In genomic region chr4:154743683-154744340, GRCh38 we compare ENCODE assay signal across 8 cellular contexts. TPM values are rescaled to one million over a fixed set of nuclear protein-coding genes. Genes with fewer than 3 reads are reported as not detected.
DNase-seq lines count a peak whose midpoint lies in the region; ATAC-seq and TF ChIP-seq lines count a peak whose summit lies in the region.

TSS of gene LRAT (plus strand) at chr4:154744000. CDS start at chr4:154744327, 327 bp downstream.

- H3K4me3 ChIP-seq in CD8-positive, alpha-beta T cell (ENCODE audit: low read depth, low read length) = peak within 1 kb of the TSS; percentile 55
- H3K4me3 ChIP-seq in HFF-Myc (replicated peaks; ENCODE audit: low read depth, low read length) (0 out of 2 replicates have a peak within 1 kb of the TSS, but pooled peaks have one; percentile 2), skeletal muscle tissue (ENCODE audit: low read length in 3 of 3) (peak within 1 kb of the TSS; percentile 63 to 64 (median 64))

- peak within 1 kb of the TSS; percentile 81 for H3K4me3 Mint-ChIP-seq in CD8-positive, alpha-beta T cell
- peak within 1 kb of the TSS; percentile 98 for H3K4me3 Mint-ChIP-seq in MCF 10A (ENCODE audit: unreplicated experiment)

- BruUV-seq in MCF 10A (replicated peaks; lab: Mats Ljungman, UMichigan) = no TSS peak

- H3K27ac ChIP-seq in CD8-positive, alpha-beta T cell (ENCODE audit: low read depth, low read length) = no peak within 1 kb of the TSS
- no peak within 1 kb of the TSS for H3K27ac ChIP-seq in RWPE1
- H3K27ac ChIP-seq in skeletal muscle tissue (ENCODE audit: low read depth, low read length) = no peak within 1 kb of the TSS

- no peak within 1 kb of the TSS for H3K9ac ChIP-seq in skeletal muscle tissue (ENCODE audit: low read depth in 1 of 3, low read length in 3 of 3)

- no peaks in the 10 kb centered on the region for H3K36me3 ChIP-seq in CD8-positive, alpha-beta T cell (ENCODE audit: insufficient read depth, low read length)
- no peaks in the 10 kb centered on the region for H3K36me3 ChIP-seq in skeletal muscle tissue (ENCODE audit: control insufficient read depth in 3 of 3, insufficient read depth in 3 of 3, low read length in 3 of 3)

- CTCF ChIA-PET in CD8-positive, alpha-beta T cell (lab: Charles Lee) = no interaction called here
- CTCF ChIA-PET in RWPE1 (lab: Yijun Ruan, JAX) = interaction anchor here (0.5 to 1.2 kb wide), 8 partner anchors 8 to 1807 kb away, joined by 3 to 7 read pairs (median 3); no protein-coding TSS in a partner anchor
- CTCF ChIA-PET in MCF 10A (lab: Yijun Ruan, JAX) = interaction anchor here (0.6 to 4.0 kb wide), 17 partner anchors 10 to 617 kb away, joined by 3 to 40 read pairs (median 4); no protein-coding TSS in a partner anchor

- DNase-seq in CD8-positive, alpha-beta T cell = no peak
- DNase-seq in HFF-Myc (ENCODE audit: extremely low read depth, low read depth) (no peak), RWPE1 (ENCODE audit: low spot score) (peak; percentile 88), MCF 10A (ENCODE audit: unreplicated experiment) (peak; percentile 77), iPS-NIHi7 (ENCODE audit: extremely low spot score) (peak; percentile 92), HuH-7 (ENCODE audit: low spot score) (no peak)

- peak; percentile 31 for ATAC-seq in CD8-positive, alpha-beta T cell
- no peak for ATAC-seq in HG03108 (IDR thresholded peaks at IDR 0.05; ENCODE audit: unreplicated experiment)

- no peaks in the 10 kb centered on the region for H3K9me3 ChIP-seq in CD8-positive, alpha-beta T cell (ENCODE audit: low read length)
- H3K9me3 ChIP-seq in skeletal muscle tissue (ENCODE audit: control insufficient read depth in 3 of 3, low read length in 3 of 3) = peaks cover 0 to 2% (median 0%) of the 10 kb centered on the region in 3 donors

- H3K27ac Mint-ChIP-seq in CD8-positive, alpha-beta T cell = no peak within 1 kb of the TSS
- peak within 1 kb of the TSS; percentile 88 for H3K27ac Mint-ChIP-seq in MCF 10A (ENCODE audit: low read depth, unreplicated experiment)

- H3K4me1 Mint-ChIP-seq in CD8-positive, alpha-beta T cell (ENCODE audit: low read depth) = peaks cover 21% of the 10 kb centered on the region
- peaks cover 36% of the 10 kb centered on the region for H3K4me1 Mint-ChIP-seq in MCF 10A (ENCODE audit: insufficient read depth, unreplicated experiment)

- peaks cover 11% of the 10 kb centered on the region for H3K27me3 ChIP-seq in CD8-positive, alpha-beta T cell (ENCODE audit: insufficient read depth, low read length)
- H3K27me3 ChIP-seq in skeletal muscle tissue (ENCODE audit: control insufficient read depth in 3 of 3, insufficient read depth in 3 of 3, low read length in 3 of 3) = peaks cover 36 to 41% (median 40%) of the 10 kb centered on the region in 3 donors

- no peak for TF ChIP-seq CTCF in CD8-positive, alpha-beta T cell (IDR thresholded peaks at IDR 0.05)
- TF ChIP-seq CTCF in HFF-Myc (IDR thresholded peaks at IDR 0.05; ENCODE audit: low read depth, low read length, missing control alignments) (no peak), RWPE1 (conservative IDR thresholded peaks at IDR 0.05; ENCODE audit: low read depth) (no peak), MCF 10A (IDR thresholded peaks at IDR 0.05; ENCODE audit: unreplicated experiment) (peak; percentile 19)

- intact Hi-C loops in CD8-positive, alpha-beta T cell (cut with DNase I, micrococcal nuclease) = no loop called here
- intact Hi-C loops in MCF 10A (cut with micrococcal nuclease) = no loop called here

- H3K4me1 ChIP-seq in CD8-positive, alpha-beta T cell (ENCODE audit: insufficient read depth, low read length) = peaks cover 7% of the 10 kb centered on the region
- peaks cover 15 to 24% (median 16%) of the 10 kb centered on the region in 3 donors for H3K4me1 ChIP-seq in skeletal muscle tissue (ENCODE audit: control insufficient read depth in 3 of 3, insufficient read depth in 3 of 3, low read length in 3 of 3)

- no peaks in the 10 kb centered on the region for H3K9me3 Mint-ChIP-seq in CD8-positive, alpha-beta T cell
- no peaks in the 10 kb centered on the region for H3K9me3 Mint-ChIP-seq in MCF 10A (ENCODE audit: unreplicated experiment)

- POLR2A ChIA-PET in CD8-positive, alpha-beta T cell (lab: Charles Lee) = no interaction called here
- POLR2A ChIA-PET in RWPE1 (lab: Yijun Ruan, JAX; ENCODE audit: low non-redundant PET) = interaction anchor here (0.5 to 0.7 kb wide), 2 partner anchors 57 to 1964 kb away, joined by 3 to 8 read pairs; partner anchors contain the start of gene TIGD4
- POLR2A ChIA-PET in MCF 10A (lab: Yijun Ruan, JAX) = interaction anchor here (0.7 to 3.8 kb wide), 19 partner anchors 9 to 194 kb away, joined by 3 to 43 read pairs (median 5); partner anchors contain the start of gene PLRG1

- no peaks in the 10 kb centered on the region for H3K36me3 Mint-ChIP-seq in CD8-positive, alpha-beta T cell
- no peaks in the 10 kb centered on the region for H3K36me3 Mint-ChIP-seq in MCF 10A (ENCODE audit: insufficient read depth, unreplicated experiment)

- H3K27me3 Mint-ChIP-seq in CD8-positive, alpha-beta T cell (ENCODE audit: low read depth) = peaks cover 57% of the 10 kb centered on the region
- H3K27me3 Mint-ChIP-seq in MCF 10A (ENCODE audit: insufficient read depth, unreplicated experiment) = no peaks in the 10 kb centered on the region

RNA-seq across cellular contexts. Expression of gene LRAT, which starts in this region (rescaled TPM):
- not detected for total RNA-seq in CD8-positive, alpha-beta T cell
- total RNA-seq in MCF 10A (2022) = 3.5 and 5.8 TPM in 2 replicates
- total RNA-seq in skeletal muscle tissue = under 0.01 TPM

Comparison
In these comparisons a context has a peak if more than half of its experiments do, and no peak if none do; other contexts are left out.
1. Peak in ATAC-seq and H3K4me3 ChIP-seq in CD8-positive, alpha-beta T cell; RNA of the gene not detected or under 1 TPM.
2. DNase-seq: peak in RWPE1 (single experiment), MCF 10A (single experiment) and iPS-NIHi7 (single experiment); none in CD8-positive, alpha-beta T cell (0 of 7), HFF-Myc (single experiment) and HuH-7 (single experiment).
3. H3K4me3 ChIP-seq: peak in every context shown above with its lines; median percentile 64 in skeletal muscle tissue; 55 in CD8-positive, alpha-beta T cell; 2 in HFF-Myc.